In the genomic region with DNA sequence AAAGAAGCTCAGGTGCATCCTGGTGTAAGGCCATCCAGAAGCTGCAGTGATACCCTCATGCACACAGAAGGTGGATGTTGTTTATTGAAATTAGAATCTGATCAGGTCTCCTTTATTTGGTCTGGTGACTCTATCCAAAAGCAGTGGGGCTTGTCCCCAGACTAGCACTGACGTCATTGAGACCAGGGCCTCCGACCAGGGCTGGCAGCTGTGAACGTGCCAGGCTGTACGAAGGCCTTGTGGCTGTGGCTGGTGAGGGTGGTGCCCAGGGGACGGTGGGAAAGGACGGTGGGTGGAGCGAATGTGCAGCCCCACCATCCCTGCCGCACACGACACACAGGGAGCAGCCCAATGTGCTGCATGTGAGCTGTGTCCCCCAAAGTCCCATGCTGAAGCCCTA, we compare ENCODE assay signal across 18 cellular contexts.
DNase-seq lines count a peak whose midpoint lies in the region; ATAC-seq and TF ChIP-seq lines count a peak whose summit lies in the region.
"Had no signal": no experiment of that assay in that cellular context is flagged by ENCODE, and none has a peak within 500 bp of the region (broad histone marks: within the 10 kb centered on the region; RNA-seq: fewer than 3 reads in every experiment).

No MANE protein-coding gene starts in this region.

- peaks cover 36% of the 10 kb centered on the region for H3F3A ChIP-seq in DOHH2 (ENCODE audit: control insufficient read depth, insufficient read depth)

- TF ChIP-seq CTCF in DOHH2 (IDR thresholded peaks at IDR 0.05; ENCODE audit: low read depth, low read length, poor library complexity, severe bottlenecking) (no peak), RWPE2 (IDR thresholded peaks at IDR 0.05; ENCODE audit: poor library complexity, severe bottlenecking) (no peak), mesothelial cell of epicardium (IDR thresholded peaks at IDR 0.05; ENCODE audit: unreplicated experiment) (no peak)

- H3K79me2 ChIP-seq in DOHH2 (ENCODE audit: control insufficient read depth, low read length): no peaks in the 10 kb centered on the region

- H3K27ac ChIP-seq in DOHH2 (ENCODE audit: low read depth, low read length) (peak overlapping the region; percentile 93), RWPE2 (ENCODE audit: poor library complexity, severe bottlenecking) (no peak overlapping the region)
- H3K27ac ChIP-seq: SK-N-MC had no signal

- H3K4me3 Mint-ChIP-seq in memory B cell: no peak overlapping the region
- no peak overlapping the region for H3K4me3 Mint-ChIP-seq in stimulated activated naive B cell treated with anti-CD40 and anti-IgM and Interleukin-4, amounts not matched to agents 10 μg/mL and 1 μg/mL and 100 μg/mL, for 72 hours
- no peak overlapping the region for H3K4me3 Mint-ChIP-seq in mesothelial cell of epicardium
- H3K4me3 Mint-ChIP-seq: CD4-positive, alpha-beta T cell had no signal

- H3K27me3 Mint-ChIP-seq in memory B cell (peaks cover 4% of the 10 kb centered on the region), mesothelial cell of epicardium (ENCODE audit: low read depth) (peaks cover 38% of the 10 kb centered on the region)
- peaks cover 4 to 15% of the 10 kb centered on the region in 2 donors for H3K27me3 Mint-ChIP-seq in stimulated activated naive B cell treated with anti-CD40 and anti-IgM and Interleukin-4, amounts not matched to agents 10 μg/mL and 1 μg/mL and 100 μg/mL, for 72 hours

- ATAC-seq in RWPE2 (ENCODE audit: low read depth): no peak
- ATAC-seq in memory B cell (ENCODE audit: low read depth): peak; percentile 74
- ATAC-seq in stimulated activated naive B cell treated with anti-CD40 and anti-IgM and Interleukin-4, amounts not matched to agents 10 μg/mL and 1 μg/mL and 100 μg/mL, for 72 hours (replicated peaks): peak; percentile 59 to 70
- ATAC-seq: PC-3, Right ventricle myocardium inferior had no signal

- peak; percentile 19 for DNase-seq in RWPE2 (ENCODE audit: low spot score)
- no peak for DNase-seq in memory B cell (ENCODE audit: low spot score in 2 of 2)
- DNase-seq in stimulated activated naive B cell treated with anti-CD40 and anti-IgM and Interleukin-4, amounts not matched to agents 10 μg/mL and 1 μg/mL and 100 μg/mL, for 72 hours: peak; percentile 15
- DNase-seq in mesothelial cell of epicardium (ENCODE audit: low spot score in 2 of 2, unreplicated experiment in 2 of 2): no peak
- no peak for DNase-seq in activated CD8-positive, alpha-beta memory T cell treated with anti-CD3 and anti-CD28 coated beads for 24 hours
- no peak for DNase-seq in activated CD4-positive, alpha-beta T cell treated with anti-CD3 and anti-CD28 coated beads, Interleukin-2, amount 50 U/mL, for 4 hours
- DNase-seq: Calu3; CD4-positive, alpha-beta T cell; MG63; NCI-H1417; NCI-H1930; NCI-H446 treated with DMSO at 0.1 percent for 48 hours; NCI-H748 treated with DMSO at 0.1 percent for 48 hours; PC-3 had no signal

- H3K9me2 ChIP-seq in DOHH2 (replicated peaks; ENCODE audit: control insufficient read depth, low read length): no peaks in the 10 kb centered on the region

- H3K27me3 ChIP-seq in DOHH2 (ENCODE audit: control insufficient read depth, low read length): no peaks in the 10 kb centered on the region
- H3K27me3 ChIP-seq in RWPE2 (ENCODE audit: insufficient read depth, poor library complexity, severe bottlenecking): no peaks in the 10 kb centered on the region

- peak overlapping the region; percentile 53 for H3K4me3 ChIP-seq in DOHH2 (ENCODE audit: low read length)
- H3K4me3 ChIP-seq in RWPE2 (ENCODE audit: severe bottlenecking): no peak overlapping the region
- H3K4me3 ChIP-seq: HAP-1, MG63, SK-N-MC had no signal

- H3K9me3 Mint-ChIP-seq in memory B cell (no peaks in the 10 kb centered on the region), mesothelial cell of epicardium (no peaks in the 10 kb centered on the region)
- H3K9me3 Mint-ChIP-seq in stimulated activated naive B cell treated with anti-CD40 and anti-IgM and Interleukin-4, amounts not matched to agents 10 μg/mL and 1 μg/mL and 100 μg/mL, for 72 hours: no peaks in the 10 kb centered on the region
- H3K9me3 Mint-ChIP-seq: CD4-positive, alpha-beta T cell had no signal

- H3K4me2 ChIP-seq in DOHH2 (ENCODE audit: low read length): peak overlapping the region; percentile 66

- H3K27ac Mint-ChIP-seq in memory B cell (peak overlapping the region; percentile 72), mesothelial cell of epicardium (no peak overlapping the region)
- no peak overlapping the region for H3K27ac Mint-ChIP-seq in stimulated activated naive B cell treated with anti-CD40 and anti-IgM and Interleukin-4, amounts not matched to agents 10 μg/mL and 1 μg/mL and 100 μg/mL, for 72 hours
- H3K27ac Mint-ChIP-seq: CD4-positive, alpha-beta T cell had no signal

- H3K9me3 ChIP-seq in DOHH2 (ENCODE audit: control insufficient read depth, insufficient read depth, low read length) (no peaks in the 10 kb centered on the region), RWPE2 (ENCODE audit: severe bottlenecking) (no peaks in the 10 kb centered on the region)
- H3K9me3 ChIP-seq: HAP-1, MG63 had no signal

- H3K4me1 Mint-ChIP-seq in memory B cell (peaks cover 42% of the 10 kb centered on the region), mesothelial cell of epicardium (no peaks in the 10 kb centered on the region)
- H3K4me1 Mint-ChIP-seq in stimulated activated naive B cell treated with anti-CD40 and anti-IgM and Interleukin-4, amounts not matched to agents 10 μg/mL and 1 μg/mL and 100 μg/mL, for 72 hours: peaks cover 43 to 61% of the 10 kb centered on the region in 2 donors

- no peaks in the 10 kb centered on the region for H3K36me3 ChIP-seq in DOHH2 (ENCODE audit: control insufficient read depth, low read length)
- H3K36me3 ChIP-seq in RWPE2 (ENCODE audit: low read depth): no peaks in the 10 kb centered on the region
- H3K36me3 ChIP-seq: HAP-1, MG63 had no signal

- H4K20me1 ChIP-seq in DOHH2 (ENCODE audit: control insufficient read depth, insufficient read depth, low read depth, low read length): no peaks in the 10 kb centered on the region

- H3K4me1 ChIP-seq in DOHH2 (ENCODE audit: control insufficient read depth, low read length) (peaks cover 83% of the 10 kb centered on the region), RWPE2 (ENCODE audit: insufficient read depth, poor library complexity, severe bottlenecking) (no peaks in the 10 kb centered on the region)
- H3K4me1 ChIP-seq: HAP-1 had no signal

- H3K36me3 Mint-ChIP-seq in memory B cell (no peaks in the 10 kb centered on the region), mesothelial cell of epicardium (no peaks in the 10 kb centered on the region)
- H3K36me3 Mint-ChIP-seq in stimulated activated naive B cell treated with anti-CD40 and anti-IgM and Interleukin-4, amounts not matched to agents 10 μg/mL and 1 μg/mL and 100 μg/mL, for 72 hours: no peaks in the 10 kb centered on the region

Comparison
In these comparisons a context has a peak if more than half of its experiments do, and no peak if none do; other contexts are left out.
1. DNase-seq: peak in RWPE2 (single experiment) and stimulated activated naive B cell treated with anti-CD40 and anti-IgM and Interleukin-4, amounts not matched to agents 10 μg/mL and 1 μg/mL and 100 μg/mL, for 72 hours (single experiment); none in memory B cell (0 of 2), mesothelial cell of epicardium (0 of 2), activated CD8-positive, alpha-beta memory T cell treated with anti-CD3 and anti-CD28 coated beads for 24 hours (single experiment) and activated CD4-positive, alpha-beta T cell treated with anti-CD3 and anti-CD28 coated beads, Interleukin-2, amount 50 U/mL, for 4 hours (0 of 2).